In genomic region chr6:105879902-105880547, GRCh38 we compare ENCODE assay signal across 8 cellular contexts.
DNase-seq lines count a peak whose midpoint lies in the region; ATAC-seq lines count a peak whose summit lies in the region.

No MANE protein-coding gene starts in this region.

- H3K14ac ChIP-seq in neuronal stem cell (ENCODE audit: low read length): no peak overlapping the region

- H2BK5ac ChIP-seq in neuronal stem cell (ENCODE audit: low read length): no peak overlapping the region

- H4K91ac ChIP-seq in neuronal stem cell (ENCODE audit: low read depth, low read length, poor library complexity): no peak overlapping the region

- POLR2A ChIA-PET in activated CD4-positive, alpha-beta T cell treated with anti-CD3 and anti-CD28 coated beads, Interleukin-2, amount 10 ng/mL, durations not matched to agents 7 days and 5 days (lab: Charles Lee): no interaction called here

- H3K27me3 Mint-ChIP-seq in activated CD4-positive, alpha-beta T cell treated with anti-CD3 and anti-CD28 coated beads, Interleukin-2, amount 10 ng/mL, durations not matched to agents 7 days and 5 days: peaks cover 13% of the 10 kb centered on the region

- H3K27me3 ChIP-seq in muscle layer of duodenum (ENCODE audit: low read depth, low read length): no peaks in the 10 kb centered on the region
- no peaks in the 10 kb centered on the region for H3K27me3 ChIP-seq in neuronal stem cell (ENCODE audit: control insufficient read depth in 3 of 3, insufficient read depth in 3 of 3, low read depth in 1 of 3, low read length in 3 of 3)

- no peaks in the 10 kb centered on the region for H3K79me1 ChIP-seq in neuronal stem cell (ENCODE audit: low read depth, low read length)

- H3K23ac ChIP-seq in neuronal stem cell (ENCODE audit: low read depth, low read length, poor library complexity): no peak overlapping the region

- H3K36me3 ChIP-seq in muscle layer of duodenum (ENCODE audit: control insufficient read depth in 1 of 2, insufficient read depth in 2 of 2, low read length in 2 of 2): no peaks in the 10 kb centered on the region
- no peaks in the 10 kb centered on the region for H3K36me3 ChIP-seq in neuronal stem cell (replicated peaks in 1 of 2; ENCODE audit: control insufficient read depth in 2 of 2, insufficient read depth in 2 of 2, low read length in 2 of 2)

- H3K4me3 ChIP-seq in muscle layer of duodenum (ENCODE audit: low read depth in 1 of 2, low read length in 2 of 2): no peak overlapping the region
- no peak overlapping the region for H3K4me3 ChIP-seq in neuronal stem cell (ENCODE audit: low read length in 2 of 2)

- H3K9me3 Mint-ChIP-seq in activated CD4-positive, alpha-beta T cell treated with anti-CD3 and anti-CD28 coated beads, Interleukin-2, amount 10 ng/mL, durations not matched to agents 7 days and 5 days: peaks cover 10% of the 10 kb centered on the region

- no peak overlapping the region for H3K9ac ChIP-seq in neuronal stem cell (ENCODE audit: low read depth, low read length, poor library complexity)

- H3K27ac Mint-ChIP-seq in activated CD4-positive, alpha-beta T cell treated with anti-CD3 and anti-CD28 coated beads, Interleukin-2, amount 10 ng/mL, durations not matched to agents 7 days and 5 days: no peak overlapping the region

- WGBS in neuronal stem cell (ENCODE audit: extremely low coverage in 2 of 2, insufficient read length in 2 of 2, insufficient replicate concordance in 1 of 2), 2 donors: no CpG with 5 or more reads among the region's 13 CpGs

- no peak overlapping the region for H2BK120ac ChIP-seq in neuronal stem cell (ENCODE audit: low read depth, low read length)

- peak overlapping the region; percentile 11 for H3K4me3 Mint-ChIP-seq in activated CD4-positive, alpha-beta T cell treated with anti-CD3 and anti-CD28 coated beads, Interleukin-2, amount 10 ng/mL, durations not matched to agents 7 days and 5 days

- no peak overlapping the region for H2BK12ac ChIP-seq in neuronal stem cell (ENCODE audit: low read length)

- H3K9me3 ChIP-seq in muscle layer of duodenum (ENCODE audit: control insufficient read depth in 1 of 2, low read length in 2 of 2) (no peaks in the 10 kb centered on the region), neuronal stem cell (replicated peaks in 1 of 2; ENCODE audit: control insufficient read depth in 2 of 2, insufficient read depth in 1 of 2, low read depth in 1 of 2, low read length in 2 of 2) (no peaks in the 10 kb centered on the region)

- H2BK15ac ChIP-seq in neuronal stem cell (ENCODE audit: low read length): no peak overlapping the region

- H3K27ac ChIP-seq in muscle layer of duodenum (ENCODE audit: low read length) (peak overlapping the region; percentile 32), neuronal stem cell (replicated peaks; ENCODE audit: low read length) (no peak overlapping the region)

- DNase-seq in CD1c-positive myeloid dendritic cell (ENCODE audit: extremely low spot score) (peak; percentile 95), G401 (ENCODE audit: low spot score) (no peak), ecto neural progenitor cell (ENCODE audit: low spot score) (no peak), neuronal stem cell (ENCODE audit: low spot score) (no peak)
- no peak for DNase-seq in activated CD4-positive, alpha-beta T cell treated with anti-CD3 and anti-CD28 coated beads, Interleukin-2, amount 10 ng/mL, durations not matched to agents 7 days and 5 days

- no peak overlapping the region for H2AFZ ChIP-seq in neuronal stem cell (ENCODE audit: low read length)

- H3K4me1 ChIP-seq in muscle layer of duodenum (ENCODE audit: control insufficient read depth in 1 of 2, insufficient read depth in 2 of 2, low read length in 2 of 2) (no peaks in the 10 kb centered on the region), neuronal stem cell (ENCODE audit: control insufficient read depth in 2 of 2, insufficient read depth in 1 of 2, low read depth in 1 of 2, low read length in 2 of 2) (peaks cover 0 to 1% of the 10 kb centered on the region in 2 donors)

- H3K4me2 ChIP-seq in neuronal stem cell (ENCODE audit: insufficient read depth, low read length, poor library complexity, severe bottlenecking): no peak overlapping the region

- in situ Hi-C loops in G401 (cut with HindIII; ENCODE audit: low sequenced_read_pairs): no loop called here

- no peak overlapping the region for H3K4ac ChIP-seq in neuronal stem cell (ENCODE audit: low read length)

- no peak overlapping the region for H2AK5ac ChIP-seq in neuronal stem cell (ENCODE audit: low read depth, low read length)

- H3K18ac ChIP-seq in neuronal stem cell (ENCODE audit: low read length): no peak overlapping the region

- CTCF ChIA-PET in activated CD4-positive, alpha-beta T cell treated with anti-CD3 and anti-CD28 coated beads, Interleukin-2, amount 10 ng/mL, durations not matched to agents 7 days and 5 days (lab: Charles Lee): interaction anchor here (0.9 kb wide), 1 partner anchor 14 kb away, joined by 3 read pairs; no protein-coding TSS in a partner anchor

- H3K4me1 Mint-ChIP-seq in activated CD4-positive, alpha-beta T cell treated with anti-CD3 and anti-CD28 coated beads, Interleukin-2, amount 10 ng/mL, durations not matched to agents 7 days and 5 days: peaks cover 28% of the 10 kb centered on the region

- ATAC-seq in HG02798 (IDR thresholded peaks at IDR 0.05; ENCODE audit: poor library complexity, unreplicated experiment) (peak; percentile 55), HG03457 (IDR thresholded peaks at IDR 0.05; ENCODE audit: unreplicated experiment) (no peak)

- peaks cover 2% of the 10 kb centered on the region for H3K36me3 Mint-ChIP-seq in activated CD4-positive, alpha-beta T cell treated with anti-CD3 and anti-CD28 coated beads, Interleukin-2, amount 10 ng/mL, durations not matched to agents 7 days and 5 days (ENCODE audit: low read depth)

- H4K8ac ChIP-seq in neuronal stem cell (ENCODE audit: low read depth, low read length): no peak overlapping the region
